In the genomic region with DNA sequence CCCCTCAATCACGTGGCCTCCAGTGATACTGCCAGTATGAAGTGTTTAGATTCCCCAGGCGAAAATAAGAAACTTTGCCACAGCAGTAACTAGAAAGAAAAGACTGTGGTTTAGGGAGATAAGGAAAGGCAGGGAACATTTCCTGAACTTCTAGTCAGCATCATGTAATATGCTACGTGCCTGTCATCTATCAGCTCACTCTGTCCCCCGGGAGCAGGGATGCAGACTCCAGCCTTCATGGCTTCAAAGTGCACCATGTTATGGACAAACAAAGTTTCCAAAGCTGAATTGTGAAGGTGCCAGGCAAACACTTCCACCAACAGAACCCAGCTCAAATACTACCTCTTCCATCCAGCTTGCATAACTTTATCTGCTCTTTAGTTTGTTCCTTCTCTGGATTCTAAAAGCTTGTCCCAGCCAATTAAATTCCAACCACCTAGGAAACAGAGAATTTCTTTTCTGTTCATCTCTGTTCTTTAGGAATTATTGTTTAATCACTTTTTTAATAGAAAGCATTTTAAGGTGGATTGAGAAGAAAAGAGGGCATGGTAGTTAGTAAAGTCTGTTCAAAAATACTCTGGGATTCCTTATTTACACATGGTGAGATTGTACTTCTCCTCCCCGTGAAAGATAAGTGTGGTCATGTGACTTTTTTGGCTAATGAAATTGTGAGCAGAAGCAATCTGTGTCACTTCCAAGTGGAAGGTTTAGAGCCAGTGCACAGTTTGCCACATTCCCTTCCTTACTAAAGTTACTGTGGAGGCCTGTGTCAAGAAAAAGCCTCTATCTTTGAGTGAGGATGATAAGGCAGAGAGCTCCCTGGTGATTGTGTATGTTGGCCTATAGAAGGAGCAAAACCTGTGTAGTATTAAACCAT, we compare ENCODE assay signal across 13 cellular contexts.
DNase-seq lines count a peak whose midpoint lies in the region; ATAC-seq and TF ChIP-seq lines count a peak whose summit lies in the region.
"Had no signal": no experiment of that assay in that cellular context is flagged by ENCODE, and none has a peak within 500 bp of the region (broad histone marks: within the 10 kb centered on the region; RNA-seq: fewer than 3 reads in every experiment).

No MANE protein-coding gene starts in this region.

- no peak overlapping the region for H3K27ac ChIP-seq in left ventricle myocardium inferior (replicated peaks)
- H3K27ac ChIP-seq in VCaP, result peak overlapping the region; percentile 65; the same call in 1 of the 2 replicates
- no peak overlapping the region for H3K27ac ChIP-seq in mesendoderm (ENCODE audit: low read depth, low read length)
- H3K27ac ChIP-seq in MM.1S (ENCODE audit: low read length), result no peak overlapping the region
- H3K27ac ChIP-seq: C4-2B had no signal

- TF ChIP-seq CTCF in left ventricle myocardium inferior (IDR thresholded peaks at IDR 0.05; ENCODE audit: borderline replicate concordance), result no peak
- no peak for TF ChIP-seq CTCF in VCaP (conservative IDR thresholded peaks at IDR 0.05)
- no peak for TF ChIP-seq CTCF in MM.1S (IDR thresholded peaks at IDR 0.05; ENCODE audit: low read length)

- H3K23ac ChIP-seq in mesendoderm (ENCODE audit: low read length), result peak overlapping the region; percentile 69

- ATAC-seq in Right ventricle myocardium inferior (peak; percentile 72), left ventricle myocardium superior (peak; percentile 57), GM21515 (IDR thresholded peaks at IDR 0.05; ENCODE audit: unreplicated experiment) (no peak)

- no peaks in the 10 kb centered on the region for H3K9me2 ChIP-seq in MM.1S (replicated peaks; ENCODE audit: insufficient read depth, low read length)

- H2AFZ ChIP-seq in MM.1S (ENCODE audit: low read length), result no peak overlapping the region

- no peaks in the 10 kb centered on the region for H3K36me3 ChIP-seq in left ventricle myocardium inferior
- H3K36me3 ChIP-seq in mesendoderm (ENCODE audit: control insufficient read depth, insufficient read depth, low read length), result no peaks in the 10 kb centered on the region
- no peaks in the 10 kb centered on the region for H3K36me3 ChIP-seq in MM.1S (replicated peaks; ENCODE audit: insufficient read depth, low read length)
- H3K36me3 ChIP-seq: HAP-1 had no signal

- H3K27me3 ChIP-seq in left ventricle myocardium inferior (ENCODE audit: low read depth), result no peaks in the 10 kb centered on the region
- H3K27me3 ChIP-seq in mesendoderm (ENCODE audit: insufficient read depth, low read length, poor library complexity), result no peaks in the 10 kb centered on the region
- H3K27me3 ChIP-seq in MM.1S (replicated peaks; ENCODE audit: insufficient read depth, low read length), result no peaks in the 10 kb centered on the region

- intact Hi-C loops in Right ventricle myocardium inferior (cut with DNase I) (no loop called here), left ventricle myocardium inferior (cut with micrococcal nuclease) (no loop called here), left ventricle myocardium superior (cut with micrococcal nuclease) (no loop called here)

- H4K20me1 ChIP-seq in MM.1S (ENCODE audit: insufficient read depth, low read length), result no peaks in the 10 kb centered on the region

- no peak overlapping the region for H3K18ac ChIP-seq in mesendoderm (ENCODE audit: low read length)

- H3K79me1 ChIP-seq in mesendoderm (ENCODE audit: low read length), result no peaks in the 10 kb centered on the region

- no peak overlapping the region for H2AK5ac ChIP-seq in mesendoderm (ENCODE audit: low read length)

- DNase-seq in Right ventricle myocardium inferior (ENCODE audit: missing footprints) (no peak), left ventricle myocardium inferior (no peak), left ventricle myocardium superior (no peak), mesendoderm (peak; percentile 30), MM.1S (no peak)
- DNase-seq: ACHN; CD4-positive, alpha-beta memory T cell; DMS79; HFFc6 had no signal

- no peak overlapping the region for H2BK5ac ChIP-seq in mesendoderm (ENCODE audit: low read length)

- H3K9me3 ChIP-seq in left ventricle myocardium inferior (replicated peaks), result no peaks in the 10 kb centered on the region
- H3K9me3 ChIP-seq in MM.1S (replicated peaks; ENCODE audit: insufficient read depth, low read length), result no peaks in the 10 kb centered on the region
- H3K9me3 ChIP-seq: HAP-1 had no signal

- H3F3A ChIP-seq in MM.1S (ENCODE audit: insufficient read depth, low read length), result no peaks in the 10 kb centered on the region

- H3K79me2 ChIP-seq in mesendoderm (ENCODE audit: control insufficient read depth, insufficient read depth, low read length) (no peaks in the 10 kb centered on the region), MM.1S (ENCODE audit: low read length) (no peaks in the 10 kb centered on the region)

- no CpG with 5 or more reads among the region's 5 CpGs for WGBS in mesendoderm (ENCODE audit: extremely low coverage, insufficient coverage, low lambda C conversion rate)

- no peak overlapping the region for H3K56ac ChIP-seq in mesendoderm (ENCODE audit: low read length)

- H3K9ac ChIP-seq in mesendoderm (ENCODE audit: low read length) (no peak overlapping the region), MM.1S (ENCODE audit: low read length) (no peak overlapping the region)

- H3K4me3 ChIP-seq in left ventricle myocardium inferior, result no peak overlapping the region
- no peak overlapping the region for H3K4me3 ChIP-seq in mesendoderm (ENCODE audit: low read length)
- no peak overlapping the region for H3K4me3 ChIP-seq in MM.1S (ENCODE audit: low read length)
- H3K4me3 ChIP-seq: HAP-1 had no signal

- H3K4ac ChIP-seq in mesendoderm (ENCODE audit: low read depth, low read length), result no peak overlapping the region

- H3K4me1 ChIP-seq in left ventricle myocardium inferior (peaks cover 19% of the 10 kb centered on the region), mesendoderm (ENCODE audit: control insufficient read depth, low read depth, low read length) (no peaks in the 10 kb centered on the region), MM.1S (ENCODE audit: low read length) (no peaks in the 10 kb centered on the region)
- H3K4me1 ChIP-seq: HAP-1 had no signal

- H2BK15ac ChIP-seq in mesendoderm (replicated peaks; ENCODE audit: low read depth), result no peak overlapping the region

- H3K4me2 ChIP-seq in mesendoderm (ENCODE audit: low read length) (no peak overlapping the region), MM.1S (ENCODE audit: low read depth, low read length) (no peak overlapping the region)

- no peak overlapping the region for H2BK120ac ChIP-seq in mesendoderm (ENCODE audit: low read depth, low read length)

- no peak overlapping the region for H4K8ac ChIP-seq in mesendoderm (ENCODE audit: low read depth, low read length)

- no peak overlapping the region for H4K5ac ChIP-seq in mesendoderm (ENCODE audit: low read length)
